ENCODE assay signal across 8 cellular contexts in genomic region chr13:73715114-73715909, GRCh38.
A peak's percentile ranks its signal among the peaks of the same experiment; 100 is the strongest.
DNase-seq lines count a peak whose midpoint lies in the region; ATAC-seq, FAIRE-seq and TF ChIP-seq lines count a peak whose summit lies in the region.

No MANE protein-coding gene starts in this region.

- no peak for TF ChIP-seq CTCF in natural killer cell (IDR thresholded peaks at IDR 0.05)

- no peaks in the 10 kb centered on the region for H3K9me3 ChIP-seq in small intestine (ENCODE audit: control insufficient read depth, low read depth)

- FAIRE-seq in H54 (lab: Jason Lieb, UNC) = no peak
- no peak for FAIRE-seq in small intestine (lab: Jason Lieb, UNC)

- POLR2A ChIA-PET in activated CD8-positive, alpha-beta T cell treated with anti-CD3 and anti-CD28 coated beads, Interleukin-2, amount 10 ng/mL, durations not matched to agents 7 days and 5 days (lab: Charles Lee) = interaction anchor here (0.7 kb wide), 1 partner anchor 77 kb away, joined by 3 read pairs; no protein-coding TSS in a partner anchor

- WGBS in small intestine, 3 donors = 88 to 91% (median 90%) methylated on average over 15 of the region's 15 CpGs

- no peak overlapping the region for H3K4me3 ChIP-seq in small intestine (ENCODE audit: low read depth in 1 of 2, low read length in 2 of 2)

- no peaks in the 10 kb centered on the region for H3K9me3 Mint-ChIP-seq in activated CD8-positive, alpha-beta T cell treated with anti-CD3 and anti-CD28 coated beads, Interleukin-2, amount 10 ng/mL, durations not matched to agents 7 days and 5 days (ENCODE audit: insufficient read depth)
- H3K9me3 Mint-ChIP-seq in natural killer cell = no peaks in the 10 kb centered on the region

- H3K27me3 ChIP-seq in small intestine (ENCODE audit: control insufficient read depth in 2 of 2, insufficient read depth in 2 of 2, low read length in 2 of 2) = no peaks in the 10 kb centered on the region

- DNase-seq in activated CD8-positive, alpha-beta T cell treated with anti-CD3 and anti-CD28 coated beads, Interleukin-2, amount 10 ng/mL, durations not matched to agents 7 days and 5 days = peak; percentile 64
- DNase-seq in natural killer cell = peak; percentile 39
- DNase-seq in LoVo (ENCODE audit: low spot score) = no peak
- no peak for DNase-seq in H54 (ENCODE audit: insufficient read length, low spot score)
- DNase-seq in SKM-1 (lab: John Stamatoyannopoulos, UW; ENCODE audit: unreplicated experiment) = no peak
- no peak for DNase-seq in small intestine

- intact Hi-C loops in natural killer cell (cut with micrococcal nuclease) = loop anchor here (5.0 kb wide), 1 partner anchor 52 kb away; no protein-coding TSS in a partner anchor

- peaks cover 31% of the 10 kb centered on the region for H3K36me3 Mint-ChIP-seq in activated CD8-positive, alpha-beta T cell treated with anti-CD3 and anti-CD28 coated beads, Interleukin-2, amount 10 ng/mL, durations not matched to agents 7 days and 5 days (ENCODE audit: low read depth)
- peaks cover 17% of the 10 kb centered on the region for H3K36me3 Mint-ChIP-seq in natural killer cell

- H3K27ac Mint-ChIP-seq in activated CD8-positive, alpha-beta T cell treated with anti-CD3 and anti-CD28 coated beads, Interleukin-2, amount 10 ng/mL, durations not matched to agents 7 days and 5 days = peak overlapping the region; percentile 70
- H3K27ac Mint-ChIP-seq in natural killer cell = peak overlapping the region; percentile 94 to 97

- H3K4me3 Mint-ChIP-seq in activated CD8-positive, alpha-beta T cell treated with anti-CD3 and anti-CD28 coated beads, Interleukin-2, amount 10 ng/mL, durations not matched to agents 7 days and 5 days = peak overlapping the region; percentile 54
- H3K4me3 Mint-ChIP-seq in natural killer cell = peak overlapping the region; percentile 89

- CTCF ChIA-PET in activated CD8-positive, alpha-beta T cell treated with anti-CD3 and anti-CD28 coated beads, Interleukin-2, amount 10 ng/mL, durations not matched to agents 7 days and 5 days (lab: Charles Lee) = interaction anchor here (0.7 to 1.6 kb wide), 5 partner anchors 12 to 1504 kb away, joined by 3 to 6 read pairs (median 3); no protein-coding TSS in a partner anchor

- TF ChIP-seq POLR2A in H54 (IDR thresholded peaks at IDR 0.05; ENCODE audit: low read depth, low read length) = no peak

- peak; percentile 94 for ATAC-seq in GM18517 (IDR thresholded peaks at IDR 0.05; ENCODE audit: unreplicated experiment)
- ATAC-seq in HG03025 (IDR thresholded peaks at IDR 0.05; ENCODE audit: low FRiP score, unreplicated experiment) = peak; percentile 68
- ATAC-seq in activated CD8-positive, alpha-beta T cell treated with anti-CD3 and anti-CD28 coated beads, Interleukin-2, amount 10 ng/mL, durations not matched to agents 7 days and 5 days = peak; percentile 87
- peak; percentile 81 to 91 (median 89) for ATAC-seq in natural killer cell

- peak overlapping the region in 1 of 2 donors; percentile 59 for H3K27ac ChIP-seq in small intestine (ENCODE audit: low read depth in 1 of 2, low read length in 1 of 2)

- no peaks in the 10 kb centered on the region for H3K36me3 ChIP-seq in small intestine (ENCODE audit: control insufficient read depth in 2 of 2, insufficient read depth in 2 of 2, low read length in 2 of 2)

- no peaks in the 10 kb centered on the region for H3K27me3 Mint-ChIP-seq in activated CD8-positive, alpha-beta T cell treated with anti-CD3 and anti-CD28 coated beads, Interleukin-2, amount 10 ng/mL, durations not matched to agents 7 days and 5 days (ENCODE audit: low read depth)
- no peaks in the 10 kb centered on the region for H3K27me3 Mint-ChIP-seq in natural killer cell (ENCODE audit: low read depth in 2 of 2)

- H3K4me1 ChIP-seq in small intestine (ENCODE audit: control insufficient read depth in 2 of 2, insufficient read depth in 1 of 2, low read depth in 1 of 2, low read length in 1 of 2) = peaks cover 2 to 4% of the 10 kb centered on the region in 2 donors

- peaks cover 39% of the 10 kb centered on the region for H3K4me1 Mint-ChIP-seq in activated CD8-positive, alpha-beta T cell treated with anti-CD3 and anti-CD28 coated beads, Interleukin-2, amount 10 ng/mL, durations not matched to agents 7 days and 5 days (ENCODE audit: low read depth)
- peaks cover 53 to 55% of the 10 kb centered on the region in 2 donors for H3K4me1 Mint-ChIP-seq in natural killer cell

Comparison
In these comparisons a context has a peak if more than half of its experiments do, and no peak if none do; other contexts are left out.
1. DNase-seq: peak in activated CD8-positive, alpha-beta T cell treated with anti-CD3 and anti-CD28 coated beads, Interleukin-2, amount 10 ng/mL, durations not matched to agents 7 days and 5 days (single experiment) and natural killer cell (single experiment); none in LoVo (single experiment), H54 (single experiment), SKM-1 (single experiment) and small intestine (single experiment).
2. Peak in every context shown above with its lines, with median percentiles within 50 percentile points of each other: ATAC-seq.